In genomic region chr2:158411748-158412147, GRCh38 we compare ENCODE assay signal across 19 cellular contexts. TPM values are rescaled to one million over a fixed set of nuclear protein-coding genes. Genes with fewer than 3 reads are reported as not detected.
DNase-seq lines count a peak whose midpoint lies in the region; ATAC-seq and TF ChIP-seq lines count a peak whose summit lies in the region.
"Had no signal": no experiment of that assay in that cellular context is flagged by ENCODE, and none has a peak within 500 bp of the region (broad histone marks: within the 10 kb centered on the region; RNA-seq: fewer than 3 reads in every experiment).

No MANE protein-coding gene starts in this region.

- H3K27ac Mint-ChIP-seq in Caco-2 (ENCODE audit: unreplicated experiment) (peak overlapping the region; percentile 58), osteocyte (ENCODE audit: unreplicated experiment) (peak overlapping the region; percentile 74)
- H3K27ac Mint-ChIP-seq: CD4-positive, alpha-beta T cell had no signal

- CTCF ChIA-PET in Caco-2 (lab: Charles Lee) = no interaction called here

- H2BK12ac ChIP-seq in mesenchymal stem cell (ENCODE audit: low read length in 2 of 2) = no peak overlapping the region

- H3K4me1 Mint-ChIP-seq in Caco-2 (ENCODE audit: low read depth, unreplicated experiment) = peaks cover 18% of the 10 kb centered on the region
- peaks cover 41% of the 10 kb centered on the region for H3K4me1 Mint-ChIP-seq in osteocyte (ENCODE audit: unreplicated experiment)

- H4K8ac ChIP-seq in mesenchymal stem cell (ENCODE audit: low read length) = no peak overlapping the region

- H3K4me3 Mint-ChIP-seq in Caco-2 (ENCODE audit: unreplicated experiment) = no peak overlapping the region
- H3K4me3 Mint-ChIP-seq in osteocyte (ENCODE audit: unreplicated experiment) = no peak overlapping the region
- H3K4me3 Mint-ChIP-seq: CD4-positive, alpha-beta T cell had no signal

- intact Hi-C loops in Caco-2 (cut with micrococcal nuclease; ENCODE audit: unreplicated experiment) (no loop called here), right cardiac atrium (cut with DNase I) (no loop called here), posterior vena cava (cut with DNase I) (loop anchor here in 1 of 2 donors (5.0 kb wide), 1 partner anchor 516 kb away; no protein-coding TSS in a partner anchor)

- no peak overlapping the region for H2BK120ac ChIP-seq in mesenchymal stem cell (ENCODE audit: low read depth, low read length)

- peaks cover 18% of the 10 kb centered on the region; the same call in 1 of the 2 replicates for H3K4me1 ChIP-seq in Caco-2
- H3K4me1 ChIP-seq in SJCRH30 = peaks cover 22% of the 10 kb centered on the region
- H3K4me1 ChIP-seq in mesenchymal stem cell (ENCODE audit: control insufficient read depth, insufficient read depth, low read depth, low read length) = peaks cover 5% of the 10 kb centered on the region
- H3K4me1 ChIP-seq in right cardiac atrium (ENCODE audit: control insufficient read depth, insufficient read depth, low read length) = no peaks in the 10 kb centered on the region
- H3K4me1 ChIP-seq: BLaER1 had no signal

- H3K4me2 ChIP-seq in mesenchymal stem cell (ENCODE audit: low read length, poor library complexity, severe bottlenecking) = no peak overlapping the region
- H3K4me2 ChIP-seq: BLaER1 had no signal

- H2BK15ac ChIP-seq in mesenchymal stem cell (ENCODE audit: low read depth, poor library complexity, severe bottlenecking) = no peak overlapping the region

- H2BK5ac ChIP-seq in mesenchymal stem cell (ENCODE audit: low read depth, low read length, poor library complexity, severe bottlenecking) = peak overlapping the region; percentile 45

- H3K27me3 Mint-ChIP-seq in Caco-2 (ENCODE audit: insufficient read depth, unreplicated experiment) (no peaks in the 10 kb centered on the region), osteocyte (ENCODE audit: unreplicated experiment) (no peaks in the 10 kb centered on the region)

- TF ChIP-seq CTCF in Caco-2 (IDR thresholded peaks at IDR 0.05; ENCODE audit: insufficient read depth in 1 of 2, low read depth in 1 of 2, low read length in 1 of 2, severe bottlenecking in 1 of 2, unreplicated experiment in 1 of 2) (no peak), osteocyte (IDR thresholded peaks at IDR 0.05) (no peak)

- H2AFZ ChIP-seq in mesenchymal stem cell (ENCODE audit: low read depth, low read length) = no peak overlapping the region

- H2AK5ac ChIP-seq in mesenchymal stem cell (ENCODE audit: low read length, severe bottlenecking) = peak overlapping the region; percentile 95

- H3K23ac ChIP-seq in mesenchymal stem cell (ENCODE audit: low read length in 2 of 2) = no peak overlapping the region

- no peak overlapping the region for H3K4ac ChIP-seq in mesenchymal stem cell (ENCODE audit: low read depth in 1 of 2, low read length in 2 of 2)

- no peak overlapping the region for H3K18ac ChIP-seq in mesenchymal stem cell (ENCODE audit: low read depth in 1 of 2, low read length in 2 of 2)

- H3K14ac ChIP-seq in mesenchymal stem cell (ENCODE audit: low read length in 2 of 2) = no peak overlapping the region

- DNase-seq in Caco-2 = no peak
- DNase-seq in SJCRH30 = no peak
- DNase-seq in mesenchymal stem cell = no peak
- no peak for DNase-seq in osteocyte (ENCODE audit: extremely low spot score, unreplicated experiment)
- DNase-seq in kidney glomerular epithelial cell (lab: John Stamatoyannopoulos, UW) = no peak
- no peak for DNase-seq in right cardiac atrium
- DNase-seq in EL = no peak
- no peak for DNase-seq in posterior vena cava (ENCODE audit: low spot score)
- DNase-seq: CD4-positive, alpha-beta T cell; DND-41; GOT3; Kasumi-1; NCI-H1417 treated with DMSO at 0.1 percent for 48 hours; NCI-H187; NCI-H446; NCI-H526; OCI-M1 had no signal

- peaks cover 4% of the 10 kb centered on the region for H3K79me1 ChIP-seq in mesenchymal stem cell (replicated peaks; ENCODE audit: low read length, poor library complexity, severe bottlenecking)

- H3K9me3 Mint-ChIP-seq in Caco-2 (ENCODE audit: unreplicated experiment) (peaks cover 44% of the 10 kb centered on the region), osteocyte (ENCODE audit: unreplicated experiment) (peaks cover 22% of the 10 kb centered on the region)

- H3K27ac ChIP-seq in SJCRH30 (peak overlapping the region; percentile 39; the same call in 1 of the 2 replicates), mesenchymal stem cell (ENCODE audit: low read length, poor library complexity, severe bottlenecking) (peak overlapping the region; percentile 78), right cardiac atrium (ENCODE audit: low read length) (no peak overlapping the region)
- H3K27ac ChIP-seq: 22Rv1, BLaER1 had no signal

- H4K91ac ChIP-seq in mesenchymal stem cell (ENCODE audit: low read length) = peak overlapping the region; percentile 75

- no peak overlapping the region for H3K9ac ChIP-seq in mesenchymal stem cell (ENCODE audit: low read length)
- H3K9ac ChIP-seq: BLaER1 had no signal

- H3K9me3 ChIP-seq in Caco-2 = peaks cover 42% of the 10 kb centered on the region
- 0 out of 2 replicates have a peak, but pooled peaks cover 3% of the 10 kb centered on the region for H3K9me3 ChIP-seq in SJCRH30 (replicated peaks)
- peaks cover 26% of the 10 kb centered on the region for H3K9me3 ChIP-seq in mesenchymal stem cell (ENCODE audit: control insufficient read depth, low read length)
- peaks cover 2% of the 10 kb centered on the region for H3K9me3 ChIP-seq in right cardiac atrium (ENCODE audit: control insufficient read depth, low read length)

- no peak overlapping the region for H3K4me3 ChIP-seq in Caco-2 (ENCODE audit: low read depth, low read length)
- H3K4me3 ChIP-seq in SJCRH30 = no peak overlapping the region
- H3K4me3 ChIP-seq in mesenchymal stem cell (ENCODE audit: insufficient read depth in 1 of 2, low read depth in 1 of 2, low read length in 2 of 2) = no peak overlapping the region
- no peak overlapping the region for H3K4me3 ChIP-seq in right cardiac atrium (ENCODE audit: low read length)
- H3K4me3 ChIP-seq: BLaER1 had no signal

- POLR2A ChIA-PET in Caco-2 (lab: Charles Lee) = no interaction called here

- H3K27me3 ChIP-seq in Caco-2 (replicated peaks; ENCODE audit: control insufficient read depth, insufficient read depth, low read length) = no peaks in the 10 kb centered on the region
- H3K27me3 ChIP-seq in SJCRH30 = no peaks in the 10 kb centered on the region
- no peaks in the 10 kb centered on the region for H3K27me3 ChIP-seq in mesenchymal stem cell (ENCODE audit: control insufficient read depth in 1 of 2, insufficient read depth in 1 of 2, low read length in 2 of 2)
- no peaks in the 10 kb centered on the region for H3K27me3 ChIP-seq in right cardiac atrium (ENCODE audit: control insufficient read depth, insufficient read depth)
- H3K27me3 ChIP-seq: BLaER1 had no signal

- no peaks in the 10 kb centered on the region for H3K36me3 Mint-ChIP-seq in Caco-2 (ENCODE audit: insufficient read depth, unreplicated experiment)
- peaks cover 32% of the 10 kb centered on the region for H3K36me3 Mint-ChIP-seq in osteocyte (ENCODE audit: unreplicated experiment)

- no TSS peak for BruUV-seq in Caco-2 (replicated peaks; lab: Mats Ljungman, UMichigan)

- H3K36me3 ChIP-seq in Caco-2 (ENCODE audit: control insufficient read depth, insufficient read depth, low read length) = no peaks in the 10 kb centered on the region
- H3K36me3 ChIP-seq in SJCRH30 = no peaks in the 10 kb centered on the region
- H3K36me3 ChIP-seq in mesenchymal stem cell (ENCODE audit: control insufficient read depth in 1 of 2, insufficient read depth in 2 of 2, low read depth in 1 of 2, low read length in 2 of 2) = peaks cover 0 to 3% of the 10 kb centered on the region in 2 experiments
- H3K36me3 ChIP-seq: BLaER1 had no signal

- ATAC-seq in right cardiac atrium = no peak

RNA-seq across cellular contexts. Expression of gene CCDC148, which starts 44.8 kb away (rescaled TPM):
- 5.3 and 6.3 TPM in 2 replicates for total RNA-seq in Caco-2 (2022)
- 0.49 and 0.53 TPM in 2 replicates for total RNA-seq in SJCRH30 (2014; rRNA removed; shearing (Covaris generic))
- 0.21 TPM for polyA plus RNA-seq in mesenchymal stem cell (2013, experiment 1 of 2)
- polyA plus RNA-seq in mesenchymal stem cell (2013, experiment 2 of 2) = 0.10 TPM
- 2.2 and 2.8 TPM in 2 replicates for total RNA-seq in osteocyte
- 1 to 10 TPM in 3 of 4 donors, under 1 TPM in 1; 0.70 to 2.4 (median 1.7) TPM for total RNA-seq in right cardiac atrium
- polyA plus RNA-seq in right cardiac atrium = 0.23 TPM
- under 1 TPM; 0.43 to 0.79 TPM for total RNA-seq in posterior vena cava
- total RNA-seq: CD4-positive, alpha-beta T cell had no signal

RNA-seq across cellular contexts. Expression of gene PKP4, which starts 45.0 kb away (rescaled TPM):
- total RNA-seq in Caco-2 (2022) (140 and 147 TPM in 2 replicates), osteocyte (119 TPM in 2 replicates), right cardiac atrium (10 to 100 TPM; 49.2 to 74.8 (median 62.7) TPM), posterior vena cava (10 to 100 TPM; 44.7 to 56.5 TPM)
- total RNA-seq in SJCRH30 (2014; rRNA removed; shearing (Covaris generic)) = 58.1 and 62.8 TPM in 2 replicates
- polyA plus RNA-seq in mesenchymal stem cell (2013, experiment 1 of 2) = 15.1 TPM
- 14.4 TPM for polyA plus RNA-seq in mesenchymal stem cell (2013, experiment 2 of 2)
- 32.4 TPM for polyA plus RNA-seq in right cardiac atrium
